In the genomic region with DNA sequence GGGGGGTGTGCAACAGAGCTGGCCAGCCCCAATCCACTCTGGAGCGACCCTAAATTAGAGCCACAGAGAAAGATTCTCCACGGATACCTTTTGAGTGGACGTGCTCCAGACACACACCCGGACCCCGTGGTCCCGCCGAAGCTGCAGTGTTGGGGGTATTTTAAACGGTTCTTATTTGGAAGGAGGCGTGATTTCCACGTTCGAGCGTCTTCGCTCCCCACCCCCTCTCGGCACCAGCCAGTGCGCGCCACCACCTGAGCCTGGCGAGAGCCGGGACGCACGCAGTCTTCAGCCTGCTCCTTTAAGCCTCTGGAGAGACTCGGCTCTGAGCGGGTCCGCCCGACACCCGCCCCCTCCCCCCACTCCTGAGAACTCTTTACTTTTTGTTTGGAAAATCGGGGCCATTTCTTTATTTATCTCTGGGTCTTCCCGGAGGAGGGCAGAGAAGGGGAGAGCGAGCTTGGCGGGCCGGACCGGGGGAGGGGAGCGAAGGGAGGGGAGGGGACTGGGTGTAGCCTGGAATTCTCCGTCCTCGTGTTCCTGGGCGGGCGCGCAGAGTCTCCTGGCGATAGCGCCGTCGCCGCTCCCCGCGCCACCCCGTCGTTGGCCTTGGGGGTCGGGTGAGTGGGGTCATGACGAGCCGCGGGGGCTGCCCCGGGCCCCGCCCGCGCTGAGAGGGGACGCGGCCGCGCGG, we compare ENCODE assay signal across 9 cellular contexts. TPM values are rescaled to one million over a fixed set of nuclear protein-coding genes. Genes with fewer than 3 reads are reported as not detected.
DNase-seq lines count a peak whose midpoint lies in the region; ATAC-seq and TF ChIP-seq lines count a peak whose summit lies in the region.
"Had no signal": no experiment of that assay in that cellular context is flagged by ENCODE, and none has a peak within 500 bp of the region (broad histone marks: within the 10 kb centered on the region; RNA-seq: fewer than 3 reads in every experiment).

No MANE protein-coding gene starts in this region.

- peaks cover 25% of the 10 kb centered on the region for H3K27me3 Mint-ChIP-seq in activated naive CD8-positive, alpha-beta T cell
- peaks cover 42% of the 10 kb centered on the region for H3K27me3 Mint-ChIP-seq in activated naive CD8-positive, alpha-beta T cell treated with anti-CD3 and anti-CD28 coated beads, Interleukin-2, amount 50 U/mL, for 24 hours

- DNase-seq in activated naive CD8-positive, alpha-beta T cell treated with anti-CD3 and anti-CD28 coated beads, Interleukin-2, amount 50 U/mL, for 24 hours, result no peak
- DNase-seq in brain microvascular endothelial cell (no peak), ureter (ENCODE audit: low spot score) (peak; percentile 44)
- DNase-seq in stimulated activated CD4-positive, alpha-beta T cell treated with anti-CD3 and anti-CD28 coated beads, Interleukin-12 subunit alpha, Interleukin-12 subunit beta, amount 100 ng/mL, for 4 hours, result no peak

- no peaks in the 10 kb centered on the region for H3K9me3 ChIP-seq in muscle layer of colon (ENCODE audit: low read length)

- no peak overlapping the region for H3K9ac ChIP-seq in muscle layer of colon (ENCODE audit: low read length)

- H3K4me1 ChIP-seq in muscle layer of colon (ENCODE audit: insufficient read depth, low read length), result no peaks in the 10 kb centered on the region

- H3K27ac ChIP-seq in brain microvascular endothelial cell (no peak overlapping the region), muscle layer of colon (ENCODE audit: low read depth, low read length) (no peak overlapping the region)

- no peaks in the 10 kb centered on the region for H3K36me3 Mint-ChIP-seq in activated naive CD8-positive, alpha-beta T cell
- H3K36me3 Mint-ChIP-seq in activated naive CD8-positive, alpha-beta T cell treated with anti-CD3 and anti-CD28 coated beads, Interleukin-2, amount 50 U/mL, for 24 hours (ENCODE audit: low read depth), result no peaks in the 10 kb centered on the region

- H3K9me3 Mint-ChIP-seq in activated naive CD8-positive, alpha-beta T cell (ENCODE audit: low read depth), result no peaks in the 10 kb centered on the region
- no peaks in the 10 kb centered on the region for H3K9me3 Mint-ChIP-seq in activated naive CD8-positive, alpha-beta T cell treated with anti-CD3 and anti-CD28 coated beads, Interleukin-2, amount 50 U/mL, for 24 hours
- H3K9me3 Mint-ChIP-seq: activated T-helper 17 cell treated with anti-CD3 and anti-CD28 coated beads, Interleukin-2, amount 50 U/mL, for 72 hours had no signal

- H3K4me3 ChIP-seq in brain microvascular endothelial cell (ENCODE audit: low read depth, low read length) (peak overlapping the region; percentile 9), muscle layer of colon (ENCODE audit: low read depth in 1 of 2, low read length in 2 of 2) (peak overlapping the region; percentile 21 to 52)

- peak overlapping the region; percentile 38 for H3K4me3 Mint-ChIP-seq in activated naive CD8-positive, alpha-beta T cell
- no peak overlapping the region for H3K4me3 Mint-ChIP-seq in activated naive CD8-positive, alpha-beta T cell treated with anti-CD3 and anti-CD28 coated beads, Interleukin-2, amount 50 U/mL, for 24 hours
- H3K4me3 Mint-ChIP-seq: activated T-helper 17 cell treated with anti-CD3 and anti-CD28 coated beads, Interleukin-2, amount 50 U/mL, for 72 hours had no signal

- peaks cover 26% of the 10 kb centered on the region for H3K27me3 ChIP-seq in brain microvascular endothelial cell (replicated peaks)
- peaks cover 0 to 35% of the 10 kb centered on the region in 2 donors for H3K27me3 ChIP-seq in muscle layer of colon (ENCODE audit: control insufficient read depth in 1 of 2, insufficient read depth in 2 of 2, low read length in 2 of 2)

- in situ Hi-C loops in brain microvascular endothelial cell (cut with HindIII; ENCODE audit: low pct_ligation_motif_present, low sequenced_read_pairs), result no loop called here

- no peak for TF ChIP-seq CTCF in brain microvascular endothelial cell (IDR thresholded peaks at IDR 0.05; ENCODE audit: low read depth, low read length, missing control alignments)

- ATAC-seq in activated naive CD8-positive, alpha-beta T cell treated with anti-CD3 and anti-CD28 coated beads, Interleukin-2, amount 50 U/mL, for 24 hours, result no peak
- ATAC-seq in GM21717 (IDR thresholded peaks at IDR 0.05; ENCODE audit: unreplicated experiment) (no peak), GM21528 (IDR thresholded peaks at IDR 0.05; ENCODE audit: low FRiP score, unreplicated experiment) (no peak)
- ATAC-seq: activated T-helper 17 cell treated with anti-CD3 and anti-CD28 coated beads, Interleukin-2, amount 50 U/mL, for 72 hours had no signal

- H3K36me3 ChIP-seq in brain microvascular endothelial cell (replicated peaks), result no peaks in the 10 kb centered on the region
- H3K36me3 ChIP-seq in muscle layer of colon (ENCODE audit: insufficient read depth, low read length), result no peaks in the 10 kb centered on the region

- peaks cover 13% of the 10 kb centered on the region for H3K4me1 Mint-ChIP-seq in activated naive CD8-positive, alpha-beta T cell (ENCODE audit: low read depth)
- H3K4me1 Mint-ChIP-seq in activated naive CD8-positive, alpha-beta T cell treated with anti-CD3 and anti-CD28 coated beads, Interleukin-2, amount 50 U/mL, for 24 hours, result peaks cover 7% of the 10 kb centered on the region
- H3K4me1 Mint-ChIP-seq: activated T-helper 17 cell treated with anti-CD3 and anti-CD28 coated beads, Interleukin-2, amount 50 U/mL, for 72 hours had no signal

- no peak overlapping the region for H3K27ac Mint-ChIP-seq in activated naive CD8-positive, alpha-beta T cell
- no peak overlapping the region for H3K27ac Mint-ChIP-seq in activated naive CD8-positive, alpha-beta T cell treated with anti-CD3 and anti-CD28 coated beads, Interleukin-2, amount 50 U/mL, for 24 hours
- H3K27ac Mint-ChIP-seq: activated T-helper 17 cell treated with anti-CD3 and anti-CD28 coated beads, Interleukin-2, amount 50 U/mL, for 72 hours had no signal

RNA-seq across cellular contexts. Expression of a gene that starts 0.7 kb away (rescaled TPM):
- total RNA-seq in ureter, result 4.8 TPM
